Comparison of ENCODE assay signal across 1 cellular context in the genomic region with DNA sequence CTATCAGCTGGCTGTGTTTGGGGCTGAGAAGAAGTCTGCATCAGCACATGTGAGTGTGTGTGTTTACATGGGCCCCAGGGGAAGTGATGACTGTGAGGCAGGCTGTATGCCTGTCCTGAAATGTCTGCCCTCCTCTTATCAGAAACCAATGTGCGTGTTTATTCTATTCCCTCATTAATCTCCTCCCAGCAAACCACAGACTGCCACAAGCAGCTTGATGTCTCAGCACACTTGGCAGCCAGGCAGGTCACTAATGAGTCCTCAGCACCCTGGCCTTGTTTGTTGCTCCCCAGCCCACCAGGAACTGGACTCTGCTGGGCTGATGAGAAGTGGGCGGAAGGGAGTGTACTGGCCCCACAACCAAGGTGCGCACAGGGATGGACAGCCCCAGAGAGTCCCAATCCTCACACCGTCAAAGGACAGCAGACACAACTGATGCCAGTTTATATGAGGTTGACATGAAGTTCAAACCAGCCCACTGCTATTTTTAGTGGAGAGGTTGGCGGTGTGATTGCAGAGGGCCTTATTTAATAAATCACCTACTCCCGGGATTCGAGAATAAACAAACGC.
TF ChIP-seq lines count a peak whose summit lies in the region.

No MANE protein-coding gene starts in this region.

TF ChIP-seq in GM12878, 131 proteins besides CTCF, POLR2A, EP300 and RAD21:
- TF ChIP-seq, protein P1, sequence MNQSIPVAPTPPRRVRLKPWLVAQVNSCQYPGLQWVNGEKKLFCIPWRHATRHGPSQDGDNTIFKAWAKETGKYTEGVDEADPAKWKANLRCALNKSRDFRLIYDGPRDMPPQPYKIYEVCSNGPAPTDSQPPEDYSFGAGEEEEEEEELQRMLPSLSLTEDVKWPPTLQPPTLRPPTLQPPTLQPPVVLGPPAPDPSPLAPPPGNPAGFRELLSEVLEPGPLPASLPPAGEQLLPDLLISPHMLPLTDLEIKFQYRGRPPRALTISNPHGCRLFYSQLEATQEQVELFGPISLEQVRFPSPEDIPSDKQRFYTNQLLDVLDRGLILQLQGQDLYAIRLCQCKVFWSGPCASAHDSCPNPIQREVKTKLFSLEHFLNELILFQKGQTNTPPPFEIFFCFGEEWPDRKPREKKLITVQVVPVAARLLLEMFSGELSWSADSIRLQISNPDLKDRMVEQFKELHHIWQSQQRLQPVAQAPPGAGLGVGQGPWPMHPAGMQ (IDR thresholded peaks at IDR 0.05; ENCODE audit: borderline replicate concordance), result no peak
- TF ChIP-seq MXI1 (IDR thresholded peaks at IDR 0.05; ENCODE audit: low read depth, low read length) (no peak), EED (IDR thresholded peaks at IDR 0.05; ENCODE audit: low read depth) (no peak), BCL11A (IDR thresholded peaks at IDR 0.05; ENCODE audit: low read depth, low read length) (no peak), GABPA (IDR thresholded peaks at IDR 0.05; ENCODE audit: low read depth) (no peak), CREB1 (IDR thresholded peaks at IDR 0.05; ENCODE audit: low read depth) (no peak), IKZF2 (IDR thresholded peaks at IDR 0.05) (no peak), SREBF1 (IDR thresholded peaks at IDR 0.05; ENCODE audit: low read length) (no peak), SIX5 (IDR thresholded peaks at IDR 0.05; ENCODE audit: low read depth, low read length, severe bottlenecking) (no peak), NFIC (IDR thresholded peaks at IDR 0.05; ENCODE audit: low read depth, low read length) (no peak), CBX5 (IDR thresholded peaks at IDR 0.05; ENCODE audit: low read depth) (no peak), ZNF274 (IDR thresholded peaks at IDR 0.05; ENCODE audit: insufficient read depth, insufficient read length) (no peak)
- TF ChIP-seq, protein P2, sequence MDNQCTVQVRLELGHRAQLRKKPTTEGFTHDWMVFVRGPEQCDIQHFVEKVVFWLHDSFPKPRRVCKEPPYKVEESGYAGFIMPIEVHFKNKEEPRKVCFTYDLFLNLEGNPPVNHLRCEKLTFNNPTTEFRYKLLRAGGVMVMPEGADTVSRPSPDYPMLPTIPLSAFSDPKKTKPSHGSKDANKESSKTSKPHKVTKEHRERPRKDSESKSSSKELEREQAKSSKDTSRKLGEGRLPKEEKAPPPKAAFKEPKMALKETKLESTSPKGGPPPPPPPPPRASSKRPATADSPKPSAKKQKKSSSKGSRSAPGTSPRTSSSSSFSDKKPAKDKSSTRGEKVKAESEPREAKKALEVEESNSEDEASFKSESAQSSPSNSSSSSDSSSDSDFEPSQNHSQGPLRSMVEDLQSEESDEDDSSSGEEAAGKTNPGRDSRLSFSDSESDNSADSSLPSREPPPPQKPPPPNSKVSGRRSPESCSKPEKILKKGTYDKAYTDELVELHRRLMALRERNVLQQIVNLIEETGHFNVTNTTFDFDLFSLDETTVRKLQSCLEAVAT (IDR thresholded peaks at IDR 0.05), result no peak
- TF ChIP-seq, protein P3, sequence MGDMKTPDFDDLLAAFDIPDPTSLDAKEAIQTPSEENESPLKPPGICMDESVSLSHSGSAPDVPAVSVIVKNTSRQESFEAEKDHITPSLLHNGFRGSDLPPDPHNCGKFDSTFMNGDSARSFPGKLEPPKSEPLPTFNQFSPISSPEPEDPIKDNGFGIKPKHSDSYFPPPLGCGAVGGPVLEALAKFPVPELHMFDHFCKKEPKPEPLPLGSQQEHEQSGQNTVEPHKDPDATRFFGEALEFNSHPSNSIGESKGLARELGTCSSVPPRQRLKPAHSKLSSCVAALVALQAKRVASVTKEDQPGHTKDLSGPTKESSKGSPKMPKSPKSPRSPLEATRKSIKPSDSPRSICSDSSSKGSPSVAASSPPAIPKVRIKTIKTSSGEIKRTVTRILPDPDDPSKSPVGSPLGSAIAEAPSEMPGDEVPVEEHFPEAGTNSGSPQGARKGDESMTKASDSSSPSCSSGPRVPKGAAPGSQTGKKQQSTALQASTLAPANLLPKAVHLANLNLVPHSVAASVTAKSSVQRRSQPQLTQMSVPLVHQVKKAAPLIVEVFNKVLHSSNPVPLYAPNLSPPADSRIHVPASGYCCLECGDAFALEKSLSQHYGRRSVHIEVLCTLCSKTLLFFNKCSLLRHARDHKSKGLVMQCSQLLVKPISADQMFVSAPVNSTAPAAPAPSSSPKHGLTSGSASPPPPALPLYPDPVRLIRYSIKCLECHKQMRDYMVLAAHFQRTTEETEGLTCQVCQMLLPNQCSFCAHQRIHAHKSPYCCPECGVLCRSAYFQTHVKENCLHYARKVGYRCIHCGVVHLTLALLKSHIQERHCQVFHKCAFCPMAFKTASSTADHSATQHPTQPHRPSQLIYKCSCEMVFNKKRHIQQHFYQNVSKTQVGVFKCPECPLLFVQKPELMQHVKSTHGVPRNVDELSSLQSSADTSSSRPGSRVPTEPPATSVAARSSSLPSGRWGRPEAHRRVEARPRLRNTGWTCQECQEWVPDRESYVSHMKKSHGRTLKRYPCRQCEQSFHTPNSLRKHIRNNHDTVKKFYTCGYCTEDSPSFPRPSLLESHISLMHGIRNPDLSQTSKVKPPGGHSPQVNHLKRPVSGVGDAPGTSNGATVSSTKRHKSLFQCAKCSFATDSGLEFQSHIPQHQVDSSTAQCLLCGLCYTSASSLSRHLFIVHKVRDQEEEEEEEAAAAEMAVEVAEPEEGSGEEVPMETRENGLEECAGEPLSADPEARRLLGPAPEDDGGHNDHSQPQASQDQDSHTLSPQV (IDR thresholded peaks at IDR 0.05), result no peak
- TF ChIP-seq, protein P4, sequence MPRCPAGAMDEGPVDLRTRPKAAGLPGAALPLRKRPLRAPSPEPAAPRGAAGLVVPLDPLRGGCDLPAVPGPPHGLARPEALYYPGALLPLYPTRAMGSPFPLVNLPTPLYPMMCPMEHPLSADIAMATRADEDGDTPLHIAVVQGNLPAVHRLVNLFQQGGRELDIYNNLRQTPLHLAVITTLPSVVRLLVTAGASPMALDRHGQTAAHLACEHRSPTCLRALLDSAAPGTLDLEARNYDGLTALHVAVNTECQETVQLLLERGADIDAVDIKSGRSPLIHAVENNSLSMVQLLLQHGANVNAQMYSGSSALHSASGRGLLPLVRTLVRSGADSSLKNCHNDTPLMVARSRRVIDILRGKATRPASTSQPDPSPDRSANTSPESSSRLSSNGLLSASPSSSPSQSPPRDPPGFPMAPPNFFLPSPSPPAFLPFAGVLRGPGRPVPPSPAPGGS (IDR thresholded peaks at IDR 0.05; ENCODE audit: borderline replicate concordance, insufficient read depth, low read depth, low read length, poor library complexity, severe bottlenecking), result no peak
- TF ChIP-seq, protein P5, sequence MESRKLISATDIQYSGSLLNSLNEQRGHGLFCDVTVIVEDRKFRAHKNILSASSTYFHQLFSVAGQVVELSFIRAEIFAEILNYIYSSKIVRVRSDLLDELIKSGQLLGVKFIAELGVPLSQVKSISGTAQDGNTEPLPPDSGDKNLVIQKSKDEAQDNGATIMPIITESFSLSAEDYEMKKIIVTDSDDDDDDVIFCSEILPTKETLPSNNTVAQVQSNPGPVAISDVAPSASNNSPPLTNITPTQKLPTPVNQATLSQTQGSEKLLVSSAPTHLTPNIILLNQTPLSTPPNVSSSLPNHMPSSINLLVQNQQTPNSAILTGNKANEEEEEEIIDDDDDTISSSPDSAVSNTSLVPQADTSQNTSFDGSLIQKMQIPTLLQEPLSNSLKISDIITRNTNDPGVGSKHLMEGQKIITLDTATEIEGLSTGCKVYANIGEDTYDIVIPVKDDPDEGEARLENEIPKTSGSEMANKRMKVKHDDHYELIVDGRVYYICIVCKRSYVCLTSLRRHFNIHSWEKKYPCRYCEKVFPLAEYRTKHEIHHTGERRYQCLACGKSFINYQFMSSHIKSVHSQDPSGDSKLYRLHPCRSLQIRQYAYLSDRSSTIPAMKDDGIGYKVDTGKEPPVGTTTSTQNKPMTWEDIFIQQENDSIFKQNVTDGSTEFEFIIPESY (IDR thresholded peaks at IDR 0.05), result no peak
